In genomic region chr4:86569103-86569870, GRCh38 we compare ENCODE assay signal across 25 cellular contexts. TPM values are rescaled to one million over a fixed set of nuclear protein-coding genes. Genes with fewer than 3 reads are reported as not detected.
DNase-seq lines count a peak whose midpoint lies in the region; ATAC-seq and TF ChIP-seq lines count a peak whose summit lies in the region.
"Had no signal": no experiment of that assay in that cellular context is flagged by ENCODE, and none has a peak within 500 bp of the region (broad histone marks: within the 10 kb centered on the region; RNA-seq: fewer than 3 reads in every experiment).

No MANE protein-coding gene starts in this region.

- H3K4me1 Mint-ChIP-seq in activated T-helper 2 cell treated with anti-CD3 and anti-CD28 coated beads, Interferon-gamma antibody, Interleukin-2, Interleukin-4, amounts not matched to agents 10 μg/mL and 5 μg/mL and 100 μg/mL, durations not matched to agents 14 hours and 24 hours and 36 hours (ENCODE audit: low read depth), result peaks cover 2% of the 10 kb centered on the region
- H3K4me1 Mint-ChIP-seq: activated CD4-positive, alpha-beta T cell treated with anti-CD3 and anti-CD28 coated beads, Interleukin-2, amount 10 ng/mL, durations not matched to agents 7 days and 5 days had no signal

- H3K27ac ChIP-seq in OCI-LY3 (ENCODE audit: low read length) (no peak overlapping the region), smooth muscle cell (ENCODE audit: low read depth) (no peak overlapping the region)
- H3K27ac ChIP-seq: ascending aorta, hepatocyte, ovary, sigmoid colon had no signal

- DNase-seq in smooth muscle cell (lab: John Stamatoyannopoulos, UW; ENCODE audit: unreplicated experiment), result no peak
- DNase-seq in activated T-helper 2 cell treated with anti-CD3 and anti-CD28 coated beads, Interferon-gamma antibody, Interleukin-2, Interleukin-4, amounts not matched to agents 10 μg/mL and 5 μg/mL and 100 μg/mL, durations not matched to agents 14 hours and 24 hours and 36 hours (ENCODE audit: low spot score), result no peak
- DNase-seq in inferior parietal cortex (ENCODE audit: extremely low spot score), result no peak
- no peak for DNase-seq in NCI-H526 treated with DMSO at 0.1 percent for 48 hours (lab: John Stamatoyannopoulos, UW)
- DNase-seq: activated CD4-positive, alpha-beta T cell treated with anti-CD3 and anti-CD28 coated beads, Interleukin-2, amount 10 ng/mL, durations not matched to agents 7 days and 5 days; activated CD8-positive, alpha-beta memory T cell treated with anti-CD3 and anti-CD28 coated beads, Interleukin-2, amount 50 U/mL, for 48 hours; activated naive CD4-positive, alpha-beta T cell treated with anti-CD3 and anti-CD28 coated beads for 36 hours; CD4-positive, alpha-beta memory T cell; DMS79; endodermal cell; islet precursor cell; KG1; NCI-H2029; ovary; sigmoid colon; stimulated activated CD4-positive, alpha-beta T cell treated with anti-CD3 and anti-CD28 coated beads, Interleukin-1b, Interleukin-23, amount 100 ng/mL, for 48 hours had no signal

- no peaks in the 10 kb centered on the region for H3K9me3 ChIP-seq in OCI-LY3 (ENCODE audit: insufficient read depth, low read length)
- no peaks in the 10 kb centered on the region for H3K9me3 ChIP-seq in smooth muscle cell (replicated peaks; ENCODE audit: low read depth)
- H3K9me3 ChIP-seq: ascending aorta, HAP-1, ovary, sigmoid colon had no signal

- intact Hi-C loops in activated T-helper 2 cell treated with anti-CD3 and anti-CD28 coated beads, Interferon-gamma antibody, Interleukin-2, Interleukin-4, amounts not matched to agents 10 μg/mL and 5 μg/mL and 100 μg/mL, durations not matched to agents 14 hours and 24 hours and 36 hours (cut with micrococcal nuclease), result no loop called here

- H3K4me2 ChIP-seq in OCI-LY3 (ENCODE audit: low read length), result peak overlapping the region; percentile 55
- H3K4me2 ChIP-seq in smooth muscle cell, result no peak overlapping the region
- H3K4me2 ChIP-seq: hepatocyte had no signal

- no peak overlapping the region for H3K4me3 Mint-ChIP-seq in activated T-helper 2 cell treated with anti-CD3 and anti-CD28 coated beads, Interferon-gamma antibody, Interleukin-2, Interleukin-4, amounts not matched to agents 10 μg/mL and 5 μg/mL and 100 μg/mL, durations not matched to agents 14 hours and 24 hours and 36 hours (ENCODE audit: low read depth)
- H3K4me3 Mint-ChIP-seq: activated CD4-positive, alpha-beta T cell treated with anti-CD3 and anti-CD28 coated beads, Interleukin-2, amount 10 ng/mL, durations not matched to agents 7 days and 5 days; activated naive CD4-positive, alpha-beta T cell treated with anti-CD3 and anti-CD28 coated beads for 36 hours; endodermal cell; stimulated activated naive CD8-positive, alpha-beta T cell treated with anti-CD3 and anti-CD28 coated beads, Interleukin-15, Interleukin-2, amounts not matched to agents 100 ng/mL and 50 ng/mL, for 24 hours; type B pancreatic cell had no signal

- no peak overlapping the region for H3K9ac ChIP-seq in OCI-LY3 (ENCODE audit: low read length)
- no peak overlapping the region for H3K9ac ChIP-seq in smooth muscle cell (ENCODE audit: low read depth)

- H4K20me1 ChIP-seq in OCI-LY3 (ENCODE audit: insufficient read depth, low read length) (no peaks in the 10 kb centered on the region), smooth muscle cell (ENCODE audit: low read depth) (no peaks in the 10 kb centered on the region)

- ATAC-seq in GM18517 (IDR thresholded peaks at IDR 0.05; ENCODE audit: unreplicated experiment) (peak; percentile 48), GM21360 (IDR thresholded peaks at IDR 0.05; ENCODE audit: unreplicated experiment) (peak; percentile 78), HG02884 (IDR thresholded peaks at IDR 0.05; ENCODE audit: unreplicated experiment) (peak; percentile 69)

- H3K36me3 Mint-ChIP-seq in activated T-helper 2 cell treated with anti-CD3 and anti-CD28 coated beads, Interferon-gamma antibody, Interleukin-2, Interleukin-4, amounts not matched to agents 10 μg/mL and 5 μg/mL and 100 μg/mL, durations not matched to agents 14 hours and 24 hours and 36 hours (ENCODE audit: low read depth), result no peaks in the 10 kb centered on the region
- H3K36me3 Mint-ChIP-seq: CD4-positive, alpha-beta memory T cell; type B pancreatic cell had no signal

- H3K4me3 ChIP-seq in OCI-LY3 (ENCODE audit: low read length) (no peak overlapping the region), smooth muscle cell (no peak overlapping the region)
- H3K4me3 ChIP-seq: ascending aorta, HAP-1, hepatocyte, ovary, sigmoid colon had no signal

- TF ChIP-seq CTCF in OCI-LY3 (IDR thresholded peaks at IDR 0.05; ENCODE audit: low read depth, low read length), result no peak
- no peak for TF ChIP-seq CTCF in smooth muscle cell (IDR thresholded peaks at IDR 0.05; ENCODE audit: borderline replicate concordance, insufficient read depth, poor library complexity, severe bottlenecking)

- no peak overlapping the region for H3K27ac Mint-ChIP-seq in activated T-helper 2 cell treated with anti-CD3 and anti-CD28 coated beads, Interferon-gamma antibody, Interleukin-2, Interleukin-4, amounts not matched to agents 10 μg/mL and 5 μg/mL and 100 μg/mL, durations not matched to agents 14 hours and 24 hours and 36 hours
- H3K27ac Mint-ChIP-seq: activated CD4-positive, alpha-beta T cell treated with anti-CD3 and anti-CD28 coated beads, Interleukin-2, amount 10 ng/mL, durations not matched to agents 7 days and 5 days; activated naive CD4-positive, alpha-beta T cell treated with anti-CD3 and anti-CD28 coated beads for 36 hours; CD4-positive, alpha-beta memory T cell; endodermal cell; stimulated activated naive CD8-positive, alpha-beta T cell treated with anti-CD3 and anti-CD28 coated beads, Interleukin-15, Interleukin-2, amounts not matched to agents 100 ng/mL and 50 ng/mL, for 24 hours; type B pancreatic cell had no signal

- no peak overlapping the region for H2AFZ ChIP-seq in OCI-LY3 (ENCODE audit: low read depth, low read length)
- no peak overlapping the region for H2AFZ ChIP-seq in smooth muscle cell (ENCODE audit: low read depth)
- H2AFZ ChIP-seq: hepatocyte had no signal

- H3K36me3 ChIP-seq in OCI-LY3 (replicated peaks; ENCODE audit: low read depth, low read length), result no peaks in the 10 kb centered on the region
- no peaks in the 10 kb centered on the region for H3K36me3 ChIP-seq in smooth muscle cell (ENCODE audit: low read depth)
- H3K36me3 ChIP-seq: ascending aorta, HAP-1, ovary, sigmoid colon had no signal

- WGBS in smooth muscle cell (ENCODE audit: low lambda C conversion rate), result 91% methylated on average over 6 of the region's 6 CpGs

- no peaks in the 10 kb centered on the region for H3K27me3 ChIP-seq in OCI-LY3 (ENCODE audit: low read depth, low read length)
- H3K27me3 ChIP-seq in smooth muscle cell (ENCODE audit: low read depth), result no peaks in the 10 kb centered on the region
- H3K27me3 ChIP-seq: ascending aorta, hepatocyte, ovary, sigmoid colon had no signal

- H3K9me3 Mint-ChIP-seq in activated T-helper 2 cell treated with anti-CD3 and anti-CD28 coated beads, Interferon-gamma antibody, Interleukin-2, Interleukin-4, amounts not matched to agents 10 μg/mL and 5 μg/mL and 100 μg/mL, durations not matched to agents 14 hours and 24 hours and 36 hours, result no peaks in the 10 kb centered on the region
- H3K9me3 Mint-ChIP-seq: activated CD4-positive, alpha-beta T cell treated with anti-CD3 and anti-CD28 coated beads, Interleukin-2, amount 10 ng/mL, durations not matched to agents 7 days and 5 days; activated naive CD4-positive, alpha-beta T cell treated with anti-CD3 and anti-CD28 coated beads for 36 hours; CD4-positive, alpha-beta memory T cell; stimulated activated naive CD8-positive, alpha-beta T cell treated with anti-CD3 and anti-CD28 coated beads, Interleukin-15, Interleukin-2, amounts not matched to agents 100 ng/mL and 50 ng/mL, for 24 hours had no signal

- no peaks in the 10 kb centered on the region for H3F3A ChIP-seq in smooth muscle cell (ENCODE audit: low read depth)

- H3K79me2 ChIP-seq in OCI-LY3 (ENCODE audit: low read length), result no peaks in the 10 kb centered on the region
- no peaks in the 10 kb centered on the region for H3K79me2 ChIP-seq in smooth muscle cell (ENCODE audit: low read depth)
- H3K79me2 ChIP-seq: hepatocyte had no signal

- H3K27me3 Mint-ChIP-seq in activated T-helper 2 cell treated with anti-CD3 and anti-CD28 coated beads, Interferon-gamma antibody, Interleukin-2, Interleukin-4, amounts not matched to agents 10 μg/mL and 5 μg/mL and 100 μg/mL, durations not matched to agents 14 hours and 24 hours and 36 hours (ENCODE audit: low read depth), result peaks cover 10% of the 10 kb centered on the region
- H3K27me3 Mint-ChIP-seq: activated CD4-positive, alpha-beta T cell treated with anti-CD3 and anti-CD28 coated beads, Interleukin-2, amount 10 ng/mL, durations not matched to agents 7 days and 5 days; CD4-positive, alpha-beta memory T cell; stimulated activated naive CD8-positive, alpha-beta T cell treated with anti-CD3 and anti-CD28 coated beads, Interleukin-15, Interleukin-2, amounts not matched to agents 100 ng/mL and 50 ng/mL, for 24 hours; type B pancreatic cell had no signal

- H3K4me1 ChIP-seq in OCI-LY3 (ENCODE audit: low read length) (peaks cover 38% of the 10 kb centered on the region), smooth muscle cell (ENCODE audit: low read depth) (peaks cover 12% of the 10 kb centered on the region)
- H3K4me1 ChIP-seq: ascending aorta, HAP-1, sigmoid colon had no signal

RNA-seq across cellular contexts. Expression of gene PTPN13, which starts 24.8 kb away (rescaled TPM):
- total RNA-seq in smooth muscle cell, result 52.9 and 62.2 TPM in 2 replicates
- 13.8 and 14.9 TPM in 2 replicates for polyA plus RNA-seq in smooth muscle cell
- 0.18 and 0.25 TPM in 2 replicates for total RNA-seq in activated T-helper 2 cell treated with anti-CD3 and anti-CD28 coated beads, Interferon-gamma antibody, Interleukin-2, Interleukin-4, amounts not matched to agents 10 μg/mL and 5 μg/mL and 100 μg/mL, durations not matched to agents 14 hours and 24 hours and 36 hours

Comparison
In these comparisons a context has a peak if more than half of its experiments do, and no peak if none do; other contexts are left out.
1. RNA of gene PTPN13, which starts 24.8 kb away (total RNA-seq): 52.9 to 62.2 TPM in smooth muscle cell; 0.18 to 0.25 TPM in activated T-helper 2 cell treated with anti-CD3 and anti-CD28 coated beads, Interferon-gamma antibody, Interleukin-2, Interleukin-4, amounts not matched to agents 10 μg/mL and 5 μg/mL and 100 μg/mL, durations not matched to agents 14 hours and 24 hours and 36 hours; every median in the first group is over 10 times any median in the second.
2. Peak in every context shown above with its lines, with median percentiles within 50 percentile points of each other: ATAC-seq.